8 cellular contexts compared by ENCODE assay signal in the genomic region with DNA sequence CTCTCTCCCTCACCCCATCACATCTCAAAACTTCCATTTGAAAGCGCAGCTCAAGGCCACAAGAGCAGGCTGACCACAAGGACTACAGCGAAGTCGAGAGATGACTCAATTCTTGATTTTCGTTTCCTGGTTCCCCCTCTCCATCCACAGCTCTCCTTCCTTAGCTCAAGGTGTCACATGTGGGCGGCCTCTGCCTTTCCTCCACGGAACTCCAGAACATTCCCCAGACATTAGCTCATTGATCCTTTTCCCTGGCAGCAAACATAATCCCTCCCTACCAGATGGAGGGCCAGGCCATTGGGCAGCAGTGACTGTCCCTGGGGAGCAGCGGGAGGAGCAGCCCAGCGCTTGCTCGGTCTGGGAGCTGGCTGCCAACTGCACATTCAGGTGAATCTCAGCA. TPM values are rescaled to one million over a fixed set of nuclear protein-coding genes. Genes with fewer than 3 reads are reported as not detected.
A peak's percentile ranks its signal among the peaks of the same experiment; 100 is the strongest.
DNase-seq lines count a peak whose midpoint lies in the region; ATAC-seq, FAIRE-seq and TF ChIP-seq lines count a peak whose summit lies in the region.

No MANE protein-coding gene starts in this region.

- H3K9ac ChIP-seq in GM23248 = no peak overlapping the region

- H3K4me3 Mint-ChIP-seq in T-helper 2 cell treated with Interferon-gamma antibody and Interleukin-4, amounts not matched to agents 5 μg/mL and 100 μg/mL, for 36 hours = no peak overlapping the region
- H3K4me3 Mint-ChIP-seq in activated T-helper 17 cell treated with anti-CD3 and anti-CD28 coated beads, Interleukin-2, amount 50 U/mL, for 72 hours = no peak overlapping the region

- no peaks in the 10 kb centered on the region for H3K9me3 ChIP-seq in GM23248 (ENCODE audit: low read depth)

- no peaks in the 10 kb centered on the region for H3K36me3 ChIP-seq in GM23248 (ENCODE audit: low read depth)

- H3K4me2 ChIP-seq in GM23248 (ENCODE audit: unreplicated experiment) = peak overlapping the region; percentile 5

- no peaks in the 10 kb centered on the region for H3K9me3 Mint-ChIP-seq in T-helper 2 cell treated with Interferon-gamma antibody and Interleukin-4, amounts not matched to agents 5 μg/mL and 100 μg/mL, for 36 hours
- H3K9me3 Mint-ChIP-seq in activated T-helper 17 cell treated with anti-CD3 and anti-CD28 coated beads, Interleukin-2, amount 50 U/mL, for 72 hours = peaks cover 3% of the 10 kb centered on the region

- in situ Hi-C loops in GM23248 (cut with MboI) = no loop called here

- H3K27ac ChIP-seq in GM23248 = no peak overlapping the region

- no peak for TF ChIP-seq POLR2A in GM12892 (IDR thresholded peaks at IDR 0.05; ENCODE audit: low read depth, low read length)

- WGBS in GM23248 (ENCODE audit: low coverage in 1 of 2, low lambda C conversion rate in 2 of 2, missing lambda C conversion rate in 2 of 2), 2 experiments = 59 to 71% methylated on average over 9 of the region's 9 CpGs

- H3K27me3 Mint-ChIP-seq in T-helper 2 cell treated with Interferon-gamma antibody and Interleukin-4, amounts not matched to agents 5 μg/mL and 100 μg/mL, for 36 hours (ENCODE audit: low read depth) = no peaks in the 10 kb centered on the region
- H3K27me3 Mint-ChIP-seq in activated T-helper 17 cell treated with anti-CD3 and anti-CD28 coated beads, Interleukin-2, amount 50 U/mL, for 72 hours = peaks cover 29% of the 10 kb centered on the region

- FAIRE-seq in GM12892 (lab: Jason Lieb, UNC) = peak; percentile 87

- H3K27me3 ChIP-seq in GM23248 (replicated peaks; ENCODE audit: insufficient read depth) = no peaks in the 10 kb centered on the region

- peaks cover 36% of the 10 kb centered on the region for H3K4me1 ChIP-seq in GM23248 (ENCODE audit: insufficient read depth)

- H3K79me2 ChIP-seq in GM23248 (ENCODE audit: insufficient read depth) = no peaks in the 10 kb centered on the region

- DNase-seq in GM12892 (ENCODE audit: insufficient read length) (peak; percentile 36), GM23248 (peak; percentile 29), HT1080 (ENCODE audit: low read depth) (peak; percentile 95), glomerular visceral epithelial cell (ENCODE audit: extremely low spot score) (peak; percentile 75), SW480 (ENCODE audit: low spot score) (no peak)
- DNase-seq in T-helper 2 cell treated with Interferon-gamma antibody and Interleukin-4, amounts not matched to agents 5 μg/mL and 100 μg/mL, for 36 hours (ENCODE audit: low spot score) = no peak
- no peak for DNase-seq in stimulated activated CD4-positive, alpha-beta T cell treated with anti-CD3 and anti-CD28 coated beads, Interleukin-4, amount 100 ng/mL, for 4 hours

- no peak overlapping the region for H2AFZ ChIP-seq in GM23248

- no peaks in the 10 kb centered on the region for H3K36me3 Mint-ChIP-seq in T-helper 2 cell treated with Interferon-gamma antibody and Interleukin-4, amounts not matched to agents 5 μg/mL and 100 μg/mL, for 36 hours (ENCODE audit: low read depth)
- H3K36me3 Mint-ChIP-seq in activated T-helper 17 cell treated with anti-CD3 and anti-CD28 coated beads, Interleukin-2, amount 50 U/mL, for 72 hours (ENCODE audit: low read depth) = no peaks in the 10 kb centered on the region

- H3K4me3 ChIP-seq in GM23248 = no peak overlapping the region

- no peaks in the 10 kb centered on the region for H3K4me1 Mint-ChIP-seq in T-helper 2 cell treated with Interferon-gamma antibody and Interleukin-4, amounts not matched to agents 5 μg/mL and 100 μg/mL, for 36 hours (ENCODE audit: low read depth)
- H3K4me1 Mint-ChIP-seq in activated T-helper 17 cell treated with anti-CD3 and anti-CD28 coated beads, Interleukin-2, amount 50 U/mL, for 72 hours = no peaks in the 10 kb centered on the region

- H3K9me2 ChIP-seq in GM23248 (ENCODE audit: insufficient read depth) = no peaks in the 10 kb centered on the region

- H4K20me1 ChIP-seq in GM23248 (ENCODE audit: insufficient read depth) = no peaks in the 10 kb centered on the region

- H3K27ac Mint-ChIP-seq in T-helper 2 cell treated with Interferon-gamma antibody and Interleukin-4, amounts not matched to agents 5 μg/mL and 100 μg/mL, for 36 hours = no peak overlapping the region
- H3K27ac Mint-ChIP-seq in activated T-helper 17 cell treated with anti-CD3 and anti-CD28 coated beads, Interleukin-2, amount 50 U/mL, for 72 hours = no peak overlapping the region

- ATAC-seq in activated T-helper 17 cell treated with anti-CD3 and anti-CD28 coated beads, Interleukin-2, amount 50 U/mL, for 72 hours (replicated peaks) = no peak

- peaks cover 32% of the 10 kb centered on the region for H3F3A ChIP-seq in GM23248 (ENCODE audit: insufficient read depth)

RNA-seq across cellular contexts. Expression of a gene that starts 56.3 kb away (rescaled TPM):
- 1.00 TPM for polyA plus RNA-seq in GM12892 (2012; ENCODE audit: missing spikeins)
- total RNA-seq in GM23248 (2014; rRNA removed; shearing (Covaris generic)) = 5.8 and 6.1 TPM in 2 replicates
- polyA plus RNA-seq in GM23248 (2016; fragmentation: Nextera tagmentation; extraction: Ambion mirVana) = 8.3 and 9.7 TPM in 2 replicates
- 0.64 and 1.0 TPM in 2 replicates for total RNA-seq in HT1080 (2014; rRNA removed; shearing (Covaris generic))
- polyA plus RNA-seq in HT1080 (2015; cell fraction: cytosol; rRNA removed) = 3.5 and 6.3 TPM in 2 replicates
- 2.1 and 3.2 TPM in 2 replicates for polyA plus RNA-seq in HT1080 (2015; cell fraction: nucleus; rRNA removed)
- total RNA-seq in activated T-helper 17 cell treated with anti-CD3 and anti-CD28 coated beads, Interleukin-2, amount 50 U/mL, for 72 hours = not detected

Comparison
In these comparisons a context has a peak if more than half of its experiments do, and no peak if none do; other contexts are left out.
1. DNase-seq: peak in GM12892 (single experiment), GM23248 (single experiment), HT1080 (single experiment) and glomerular visceral epithelial cell (single experiment); none in T-helper 2 cell treated with Interferon-gamma antibody and Interleukin-4, amounts not matched to agents 5 μg/mL and 100 μg/mL, for 36 hours (single experiment), SW480 (single experiment) and stimulated activated CD4-positive, alpha-beta T cell treated with anti-CD3 and anti-CD28 coated beads, Interleukin-4, amount 100 ng/mL, for 4 hours (0 of 2).